Comparison of ENCODE assay signal across 18 cellular contexts in the genomic region with DNA sequence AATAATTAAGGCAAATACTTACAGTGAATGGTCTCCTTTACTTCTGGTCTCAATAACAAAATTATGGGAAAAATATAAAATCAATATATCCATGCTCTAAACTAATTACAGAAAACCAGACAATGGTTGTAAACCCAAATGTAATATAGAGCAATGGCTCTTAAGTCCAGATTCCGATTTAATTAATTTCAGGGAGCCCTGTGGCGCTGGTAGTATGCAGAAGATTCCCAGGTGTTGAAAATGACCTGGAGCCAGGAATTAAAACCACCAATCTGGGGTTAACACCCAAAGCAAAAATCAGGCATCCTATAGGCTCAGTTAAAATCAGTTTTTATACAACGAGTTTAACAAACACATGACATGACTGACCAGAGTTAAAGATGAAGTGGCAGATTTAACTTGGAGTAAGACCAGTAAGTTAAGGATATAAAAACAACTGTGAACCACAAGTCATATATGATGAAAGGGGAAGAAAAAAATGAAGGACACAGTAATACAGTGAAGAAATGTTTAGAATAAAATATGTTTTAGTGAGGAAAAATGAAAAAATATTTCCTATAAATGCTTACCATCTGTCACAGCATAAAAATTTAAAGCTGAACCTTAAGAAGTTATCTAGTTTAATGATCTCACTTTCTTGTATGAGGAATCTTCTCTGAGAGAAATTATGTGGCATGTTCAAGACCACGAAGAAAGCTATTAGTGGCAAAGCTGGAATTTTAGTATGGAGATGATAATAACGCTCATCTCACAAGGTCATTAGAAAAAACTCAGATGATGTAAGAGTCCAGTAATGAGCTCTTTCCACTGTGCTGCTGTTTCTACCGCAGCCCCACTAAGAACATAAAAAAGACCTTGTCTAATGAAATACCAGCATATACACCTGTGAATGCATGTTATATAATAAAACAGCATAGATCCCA. TPM values are rescaled to one million over a fixed set of nuclear protein-coding genes. Genes with fewer than 3 reads are reported as not detected.
DNase-seq lines count a peak whose midpoint lies in the region; ATAC-seq, FAIRE-seq and TF ChIP-seq lines count a peak whose summit lies in the region.
"Had no signal": no experiment of that assay in that cellular context is flagged by ENCODE, and none has a peak within 500 bp of the region (broad histone marks: within the 10 kb centered on the region; RNA-seq: fewer than 3 reads in every experiment).

No MANE protein-coding gene starts in this region.

- no peak overlapping the region for H3K4me3 ChIP-seq in bronchial epithelial cell (ENCODE audit: low read depth, low read length)
- H3K4me3 ChIP-seq: PC-9, upper lobe of right lung had no signal

- peaks cover 2% of the 10 kb centered on the region for H3K36me3 ChIP-seq in bronchial epithelial cell (ENCODE audit: control insufficient read depth, insufficient read depth, low read length)

- H3K4me1 Mint-ChIP-seq in Calu3 (ENCODE audit: low read depth, unreplicated experiment): peaks cover 42% of the 10 kb centered on the region
- H3K4me1 Mint-ChIP-seq in natural killer cell: peaks cover 10 to 16% of the 10 kb centered on the region in 2 donors

- intact Hi-C loops in Calu3 (cut with micrococcal nuclease; ENCODE audit: unreplicated experiment): no loop called here
- intact Hi-C loops in natural killer cell (cut with micrococcal nuclease): no loop called here

- CTCF ChIA-PET in Calu3 (lab: Charles Lee): no interaction called here

- peak; percentile 7 for FAIRE-seq in bronchial epithelial cell (lab: Jason Lieb, UNC)
- FAIRE-seq: HTR-8/SVneo had no signal

- no peak for ATAC-seq in natural killer cell
- no peak for ATAC-seq in HG02852 (IDR thresholded peaks at IDR 0.05; ENCODE audit: unreplicated experiment)
- ATAC-seq in HG03095 (IDR thresholded peaks at IDR 0.05; ENCODE audit: unreplicated experiment): no peak
- ATAC-seq: activated CD4-positive, alpha-beta T cell treated with anti-CD3 and anti-CD28 coated beads for 36 hours; foreskin keratinocyte had no signal

- H3K4me3 Mint-ChIP-seq in Calu3 (ENCODE audit: low read depth, unreplicated experiment) (no peak overlapping the region), natural killer cell (no peak overlapping the region)
- H3K4me3 Mint-ChIP-seq: activated CD4-positive, alpha-beta T cell treated with anti-CD3 and anti-CD28 coated beads for 36 hours had no signal

- DNase-seq in Calu3 (no peak), NCI-H69 (lab: John Stamatoyannopoulos, UW) (peak; percentile 2), bronchial epithelial cell (ENCODE audit: low read depth) (no peak), kidney tubule cell (ENCODE audit: low spot score) (peak; percentile 56), natural killer cell (no peak), NAMALWA (ENCODE audit: low spot score) (no peak)
- DNase-seq: activated CD4-positive, alpha-beta T cell treated with anti-CD3 and anti-CD28 coated beads for 36 hours; amniotic stem cell; islet precursor cell; stimulated activated CD4-positive, alpha-beta T cell treated with anti-CD3 and anti-CD28 coated beads, Interleukin-1b, Interleukin-23, amount 100 ng/mL, for 48 hours; T-helper 1 cell; upper lobe of right lung had no signal

- no peaks in the 10 kb centered on the region for H3K27me3 ChIP-seq in bronchial epithelial cell (ENCODE audit: control insufficient read depth, insufficient read depth, low read length)
- H3K27me3 ChIP-seq: foreskin keratinocyte, upper lobe of right lung had no signal

- H3K36me3 Mint-ChIP-seq in Calu3 (ENCODE audit: insufficient read depth, unreplicated experiment) (peaks cover 17% of the 10 kb centered on the region), natural killer cell (no peaks in the 10 kb centered on the region)

- H3K27me3 Mint-ChIP-seq in Calu3 (ENCODE audit: unreplicated experiment) (no peaks in the 10 kb centered on the region), natural killer cell (ENCODE audit: low read depth in 2 of 2) (no peaks in the 10 kb centered on the region)
- H3K27me3 Mint-ChIP-seq: activated CD4-positive, alpha-beta T cell treated with anti-CD3 and anti-CD28 coated beads for 36 hours; progenitor cell of endocrine pancreas had no signal

- H3K9me3 Mint-ChIP-seq in Calu3 (ENCODE audit: low read depth, unreplicated experiment) (no peaks in the 10 kb centered on the region), natural killer cell (no peaks in the 10 kb centered on the region)

- no TSS peak for BruUV-seq in Calu3 (replicated peaks; lab: Mats Ljungman, UMichigan)

- H3K27ac Mint-ChIP-seq in Calu3 (ENCODE audit: unreplicated experiment) (peak overlapping the region; percentile 77), natural killer cell (no peak overlapping the region)
- H3K27ac Mint-ChIP-seq: activated CD4-positive, alpha-beta T cell treated with anti-CD3 and anti-CD28 coated beads for 36 hours; progenitor cell of endocrine pancreas had no signal

- TF ChIP-seq CTCF in Calu3 (IDR thresholded peaks at IDR 0.05; ENCODE audit: unreplicated experiment) (no peak), bronchial epithelial cell (IDR thresholded peaks at IDR 0.05; ENCODE audit: insufficient read depth, low read length, severe bottlenecking) (no peak), natural killer cell (IDR thresholded peaks at IDR 0.05) (no peak)

RNA-seq across cellular contexts. Expression of a gene that starts 45.8 kb away (rescaled TPM):
- total RNA-seq in Calu3 (2022): 1.2 and 1.4 TPM in 2 replicates
- total RNA-seq in bronchial epithelial cell: 0.13 and 0.26 TPM in 2 replicates
- 1 to 10 TPM; 5.2 to 7.0 (median 6.8) TPM for total RNA-seq in natural killer cell

RNA-seq across cellular contexts. Expression of a gene that starts 48.3 kb away (rescaled TPM):
- total RNA-seq in Calu3 (2022): 24.4 TPM in 2 replicates
- 9.2 and 12.7 TPM in 2 replicates for total RNA-seq in bronchial epithelial cell
- total RNA-seq in natural killer cell: 10 to 100 TPM; 19.2 to 29.4 (median 26.2) TPM

RNA-seq across cellular contexts. Expression of a gene that starts 48.6 kb away (rescaled TPM):
- total RNA-seq in Calu3 (2022) (19.0 and 19.8 TPM in 2 replicates), bronchial epithelial cell (11.3 and 21.3 TPM in 2 replicates), natural killer cell (10 to 100 TPM; 11.8 to 15.3 (median 14.7) TPM)

Comparison
In these comparisons a context has a peak if more than half of its experiments do, and no peak if none do; other contexts are left out.
1. DNase-seq: peak in NCI-H69 (single experiment) and kidney tubule cell (single experiment); none in Calu3 (single experiment), bronchial epithelial cell (single experiment), natural killer cell (single experiment) and NAMALWA (single experiment).